28 cellular contexts compared by ENCODE assay signal in genomic region chr22:48843640-48844039, GRCh38.
"Had no signal": no experiment of that assay in that cellular context is flagged by ENCODE, and none has a peak within 500 bp of the region (broad histone marks: within the 10 kb centered on the region; RNA-seq: fewer than 3 reads in every experiment).

No MANE protein-coding gene starts in this region.

- DNase-seq: activated CD4-positive, alpha-beta T cell treated with anti-CD3 and anti-CD28 coated beads, Interleukin-2, amount 10 ng/mL, durations not matched to agents 24 days and 14 days; activated CD4-positive, alpha-beta T cell treated with anti-CD3 and anti-CD28 coated beads, Interleukin-2, amount 50 U/mL, for 48 hours; activated CD4-positive, CD25-positive, alpha-beta regulatory T cell treated with anti-CD3 and anti-CD28 coated beads, Interleukin-2, amount 50 U/mL, for 72 hours; activated CD8-positive, alpha-beta memory T cell treated with anti-CD3 and anti-CD28 coated beads, Interleukin-2, amount 10 ng/mL, durations not matched to agents 7 days and 5 days; activated gamma-delta T cell; activated naive CD4-positive, alpha-beta T cell treated with anti-CD3 and anti-CD28 coated beads for 36 hours; activated T-cell treated with anti-CD3 and anti-CD28 coated beads, Interleukin-2, amount 50 U/mL, for 4 hours; amygdala; Karpas-422; MM.1S; NCI-H1105; NCI-H1436; NCI-H187 treated with DMSO at 0.1 percent for 48 hours; NCI-H2171; NCI-H2227 treated with DMSO at 0.1 percent for 48 hours; NCI-H446 treated with DMSO at 0.1 percent for 48 hours; NCI-H526; NCI-H82; Peyer's patch; SHP77 had no signal

- H3K4me3 ChIP-seq: K562, Peyer's patch, SJSA1 had no signal

- H3K4me1 ChIP-seq: Peyer's patch, SJSA1 had no signal

- H3K36me3 Mint-ChIP-seq: activated CD8-positive, alpha-beta memory T cell treated with anti-CD3 and anti-CD28 coated beads, Interleukin-2, amount 10 ng/mL, durations not matched to agents 7 days and 5 days; activated naive CD8-positive, alpha-beta T cell; brain; WTC11 had no signal

- ATAC-seq: activated CD8-positive, alpha-beta memory T cell treated with anti-CD3 and anti-CD28 coated beads, Interleukin-2, amount 10 ng/mL, durations not matched to agents 7 days and 5 days; activated T-cell treated with anti-CD3 and anti-CD28 coated beads, Interleukin-2, amount 50 U/mL, for 4 hours; activated T-helper 17 cell treated with anti-CD3 and anti-CD28 coated beads, Interleukin-2, amount 50 U/mL, for 72 hours; K562; WTC11 had no signal

- H3K27me3 ChIP-seq: Peyer's patch, SJSA1 had no signal

- H3K36me3 ChIP-seq: Peyer's patch, SJSA1 had no signal

- H3K27ac ChIP-seq: Peyer's patch, SJSA1 had no signal

- H3K4me3 Mint-ChIP-seq: activated CD4-positive, alpha-beta T cell treated with anti-CD3 and anti-CD28 coated beads, Interleukin-2, amount 10 ng/mL, durations not matched to agents 24 days and 14 days; activated CD8-positive, alpha-beta memory T cell treated with anti-CD3 and anti-CD28 coated beads, Interleukin-2, amount 10 ng/mL, durations not matched to agents 7 days and 5 days; activated naive CD4-positive, alpha-beta T cell treated with anti-CD3 and anti-CD28 coated beads for 36 hours; activated naive CD8-positive, alpha-beta T cell; activated T-cell treated with anti-CD3 and anti-CD28 coated beads, Interleukin-2, amount 50 U/mL, for 4 hours; activated T-helper 17 cell treated with anti-CD3 and anti-CD28 coated beads, Interleukin-2, amount 50 U/mL, for 72 hours; brain; central memory CD8-positive, alpha-beta T cell; T-helper 1 cell treated with Interleukin-12 subunit alpha and Interleukin-12 subunit beta and Interleukin-4 antibody, amounts not matched to agents 30 μg/mL and 1 μg/mL, for 36 hours; WTC11 had no signal

- H3K27me3 Mint-ChIP-seq: activated CD4-positive, alpha-beta T cell treated with anti-CD3 and anti-CD28 coated beads, Interleukin-2, amount 10 ng/mL, durations not matched to agents 24 days and 14 days; activated CD8-positive, alpha-beta memory T cell treated with anti-CD3 and anti-CD28 coated beads, Interleukin-2, amount 10 ng/mL, durations not matched to agents 7 days and 5 days had no signal

- H3K4me1 Mint-ChIP-seq: activated CD4-positive, alpha-beta T cell treated with anti-CD3 and anti-CD28 coated beads, Interleukin-2, amount 10 ng/mL, durations not matched to agents 24 days and 14 days; activated CD8-positive, alpha-beta memory T cell treated with anti-CD3 and anti-CD28 coated beads, Interleukin-2, amount 10 ng/mL, durations not matched to agents 7 days and 5 days; activated T-helper 17 cell treated with anti-CD3 and anti-CD28 coated beads, Interleukin-2, amount 50 U/mL, for 72 hours; central memory CD8-positive, alpha-beta T cell; WTC11 had no signal

- H3K9me3 ChIP-seq: Peyer's patch had no signal

- H3K9me3 Mint-ChIP-seq: activated CD4-positive, alpha-beta T cell treated with anti-CD3 and anti-CD28 coated beads, Interleukin-2, amount 10 ng/mL, durations not matched to agents 24 days and 14 days; activated naive CD4-positive, alpha-beta T cell treated with anti-CD3 and anti-CD28 coated beads for 36 hours; activated T-cell treated with anti-CD3 and anti-CD28 coated beads, Interleukin-2, amount 50 U/mL, for 4 hours; brain; T-helper 1 cell treated with Interleukin-12 subunit alpha and Interleukin-12 subunit beta and Interleukin-4 antibody, amounts not matched to agents 30 μg/mL and 1 μg/mL, for 36 hours had no signal

- H3K27ac Mint-ChIP-seq: activated CD4-positive, alpha-beta T cell treated with anti-CD3 and anti-CD28 coated beads, Interleukin-2, amount 10 ng/mL, durations not matched to agents 24 days and 14 days; activated CD8-positive, alpha-beta memory T cell treated with anti-CD3 and anti-CD28 coated beads, Interleukin-2, amount 10 ng/mL, durations not matched to agents 7 days and 5 days; activated naive CD4-positive, alpha-beta T cell treated with anti-CD3 and anti-CD28 coated beads for 36 hours; activated naive CD8-positive, alpha-beta T cell; activated T-helper 17 cell treated with anti-CD3 and anti-CD28 coated beads, Interleukin-2, amount 50 U/mL, for 72 hours; brain; T-helper 1 cell treated with Interleukin-12 subunit alpha and Interleukin-12 subunit beta and Interleukin-4 antibody, amounts not matched to agents 30 μg/mL and 1 μg/mL, for 36 hours; WTC11 had no signal
